In genomic region chr11:130124096-130124495, GRCh38 we compare ENCODE assay signal across 1 cellular context.
TF ChIP-seq lines count a peak whose summit lies in the region.

No MANE protein-coding gene starts in this region.

TF ChIP-seq in HepG2, 621 proteins besides CTCF, POLR2A, EP300 and RAD21 (continued from another document and continues in another):
- TF ChIP-seq FOXM1 (CRISPR knock-in tag; IDR thresholded peaks at IDR 0.05): no peak
- no peak for TF ChIP-seq THAP9 (CRISPR knock-in tag; IDR thresholded peaks at IDR 0.05; ENCODE audit: borderline replicate concordance)
- TF ChIP-seq PATZ1 (CRISPR knock-in tag; IDR thresholded peaks at IDR 0.05): peak; percentile 60
- no peak for TF ChIP-seq KDM5B (CRISPR knock-in tag; IDR thresholded peaks at IDR 0.05; ENCODE audit: borderline replicate concordance)
- TF ChIP-seq MAFG (CRISPR knock-in tag; IDR thresholded peaks at IDR 0.05): no peak
- no peak for TF ChIP-seq STAT5B (CRISPR knock-in tag; IDR thresholded peaks at IDR 0.05)
- peak; percentile 66; the same call in 1 of the 2 replicates for TF ChIP-seq ZKSCAN5 (CRISPR knock-in tag; IDR thresholded peaks at IDR 0.05)
- TF ChIP-seq SSRP1 (CRISPR knock-in tag; IDR thresholded peaks at IDR 0.05): no peak; the same call in 1 of the 2 replicates
- peak; percentile 66 for TF ChIP-seq PHF21A (CRISPR knock-in tag; IDR thresholded peaks at IDR 0.05)
- no peak for TF ChIP-seq SAFB2 (CRISPR knock-in tag; IDR thresholded peaks at IDR 0.05; ENCODE audit: borderline replicate concordance, low read depth)
- TF ChIP-seq NRL (CRISPR knock-in tag; IDR thresholded peaks at IDR 0.05; ENCODE audit: borderline replicate concordance): no peak
- peak; percentile 99 for TF ChIP-seq FOSL2 (CRISPR knock-in tag; IDR thresholded peaks at IDR 0.05)
- TF ChIP-seq YEATS4 (CRISPR knock-in tag; IDR thresholded peaks at IDR 0.05; ENCODE audit: borderline replicate concordance): peak; percentile 41; the same call in 1 of the 2 replicates
- no peak for TF ChIP-seq ZNF460 (CRISPR knock-in tag; IDR thresholded peaks at IDR 0.05; ENCODE audit: borderline replicate concordance)
- TF ChIP-seq GFI1 (CRISPR knock-in tag; IDR thresholded peaks at IDR 0.05; ENCODE audit: borderline replicate concordance): no peak
- peak; percentile 86 for TF ChIP-seq RCOR2 (CRISPR knock-in tag; IDR thresholded peaks at IDR 0.05)
- TF ChIP-seq ARNTL (CRISPR knock-in tag; IDR thresholded peaks at IDR 0.05): no peak
- TF ChIP-seq ZNF264 (CRISPR knock-in tag; IDR thresholded peaks at IDR 0.05): no peak
- TF ChIP-seq POGZ (CRISPR knock-in tag; IDR thresholded peaks at IDR 0.05): no peak; the same call in 1 of the 2 replicates
- no peak for TF ChIP-seq FIP1L1 (IDR thresholded peaks at IDR 0.05; ENCODE audit: borderline replicate concordance, insufficient read depth, low read depth, low read length)
- TF ChIP-seq MED1 (CRISPR knock-in tag; IDR thresholded peaks at IDR 0.05): peak; percentile 82
- peak; percentile 52; the same call in 1 of the 2 replicates for TF ChIP-seq MEF2D (CRISPR knock-in tag; IDR thresholded peaks at IDR 0.05)
- TF ChIP-seq SP4 (CRISPR knock-in tag; IDR thresholded peaks at IDR 0.05): 0 out of 2 replicates have a peak, but pooled peaks have one; percentile 22
- TF ChIP-seq ZNF142 (CRISPR knock-in tag; IDR thresholded peaks at IDR 0.05): no peak
- peak; percentile 46 for TF ChIP-seq ZNF687 (CRISPR knock-in tag; IDR thresholded peaks at IDR 0.05)
- TF ChIP-seq ELF3 (CRISPR knock-in tag; IDR thresholded peaks at IDR 0.05): peak; percentile 78
- no peak for TF ChIP-seq ZSCAN30 (CRISPR knock-in tag; IDR thresholded peaks at IDR 0.05)
- TF ChIP-seq TEF (CRISPR knock-in tag; IDR thresholded peaks at IDR 0.05): peak; percentile 86
- no peak for TF ChIP-seq RFX1 (IDR thresholded peaks at IDR 0.05)
- TF ChIP-seq RORA (CRISPR knock-in tag; IDR thresholded peaks at IDR 0.05): no peak
- no peak for TF ChIP-seq NPAS2 (CRISPR knock-in tag; IDR thresholded peaks at IDR 0.05; ENCODE audit: borderline replicate concordance)
- TF ChIP-seq CBFB (CRISPR knock-in tag; IDR thresholded peaks at IDR 0.05): no peak
- no peak for TF ChIP-seq NONO (IDR thresholded peaks at IDR 0.05)
- TF ChIP-seq NONO (CRISPR knock-in tag; conservative IDR thresholded peaks at IDR 0.05): no peak
- TF ChIP-seq ZNF556 (CRISPR knock-in tag; IDR thresholded peaks at IDR 0.05; ENCODE audit: borderline replicate concordance): no peak
- peak; percentile 66 for TF ChIP-seq ZNF18 (CRISPR knock-in tag; IDR thresholded peaks at IDR 0.05; ENCODE audit: insufficient replicate concordance)
- no peak for TF ChIP-seq FUBP1 (CRISPR knock-in tag; IDR thresholded peaks at IDR 0.05; ENCODE audit: borderline replicate concordance)
- no peak for TF ChIP-seq ZNF569 (CRISPR knock-in tag; IDR thresholded peaks at IDR 0.05; ENCODE audit: borderline replicate concordance)
- TF ChIP-seq ATF2 (CRISPR knock-in tag; IDR thresholded peaks at IDR 0.05): peak; percentile 71
- TF ChIP-seq HDAC6 (IDR thresholded peaks at IDR 0.05; ENCODE audit: low read depth, low read length): no peak
- TF ChIP-seq ZSCAN22 (CRISPR knock-in tag; IDR thresholded peaks at IDR 0.05): no peak
- TF ChIP-seq ZNF850 (CRISPR knock-in tag; conservative IDR thresholded peaks at IDR 0.05): no peak
- TF ChIP-seq ZNF136 (CRISPR knock-in tag; IDR thresholded peaks at IDR 0.05; ENCODE audit: low read depth): no peak
